ENCODE assay signal across 35 cellular contexts in the genomic region with DNA sequence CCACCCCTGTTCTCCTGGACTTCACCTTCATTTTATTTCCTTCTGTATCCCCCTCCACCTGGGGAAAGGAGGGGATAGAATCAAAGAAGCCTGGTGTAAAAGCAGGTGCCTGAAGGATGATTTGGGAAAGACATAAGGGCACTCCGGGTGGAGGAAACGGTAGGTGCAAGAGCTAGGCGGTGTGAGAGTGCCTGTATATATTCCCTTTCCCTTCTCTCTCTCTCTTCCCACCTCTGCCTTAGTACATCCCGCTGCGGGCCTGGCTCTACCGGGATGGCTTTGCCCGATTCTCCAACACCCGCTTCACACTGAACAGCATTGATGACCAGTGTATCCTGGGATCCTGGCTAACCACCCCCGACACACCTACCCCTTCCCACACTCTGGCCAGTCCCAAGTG. TPM values are rescaled to one million over a fixed set of nuclear protein-coding genes. Genes with fewer than 3 reads are reported as not detected.
"Had no signal": no experiment of that assay in that cellular context is flagged by ENCODE, and none has a peak within 500 bp of the region (broad histone marks: within the 10 kb centered on the region; RNA-seq: fewer than 3 reads in every experiment).

No MANE protein-coding gene starts in this region.

- H3K9ac ChIP-seq: neural progenitor cell had no signal

- H3K27me3 ChIP-seq: ascending aorta, cardiac muscle cell, hepatocyte, neural progenitor cell, tibial nerve had no signal

- H3K4me1 ChIP-seq: ascending aorta, gastroesophageal sphincter, left ventricle myocardium inferior, tibial nerve had no signal

- H3K79me2 ChIP-seq: hepatocyte had no signal

- H3K4me2 ChIP-seq: hepatocyte, neural progenitor cell had no signal

- H3K36me3 ChIP-seq: ascending aorta, cardiac muscle cell, gastroesophageal sphincter, left ventricle myocardium inferior, neural progenitor cell, tibial nerve had no signal

- H3K27ac ChIP-seq: ascending aorta, cardiac muscle cell, gastroesophageal sphincter, hepatocyte, left ventricle myocardium inferior, neural progenitor cell, skin epidermis, tibial nerve, VCaP had no signal

- DNase-seq: activated CD4-positive, alpha-beta T cell treated with anti-CD3 and anti-CD28 coated beads for 48 hours; activated CD4-positive, alpha-beta T cell treated with anti-CD3 and anti-CD28 coated beads, Interleukin-2, amount 50 U/mL, for 48 hours; activated CD8-positive, alpha-beta memory T cell treated with anti-CD3 and anti-CD28 coated beads for 24 hours; activated effector memory CD4-positive, alpha-beta T cell treated with anti-CD3 and anti-CD28 coated beads, Interleukin-2, amount 50 U/mL, for 16 hours; activated naive CD4-positive, alpha-beta T cell treated with anti-CD3 and anti-CD28 coated beads for 36 hours; activated naive CD8-positive, alpha-beta T cell treated with anti-CD3 and anti-CD28 coated beads, Interleukin-2, amount 10 ng/mL, durations not matched to agents 7 days and 5 days; cortex of kidney; effector memory CD8-positive, alpha-beta T cell; islet precursor cell; left ventricle myocardium inferior; mesendoderm; natural killer cell; stimulated activated CD4-positive, alpha-beta T cell treated with anti-CD3 and anti-CD28 coated beads, Interleukin-12 subunit alpha, Interleukin-12 subunit beta, amount 100 ng/mL, for 4 hours; stimulated activated CD4-positive, alpha-beta T cell treated with anti-CD3 and anti-CD28 coated beads, Interleukin-4, amount 100 ng/mL, for 1 hour; T-helper 9 cell had no signal

- H3K4me3 Mint-ChIP-seq: activated naive CD4-positive, alpha-beta T cell treated with anti-CD3 and anti-CD28 coated beads for 36 hours; activated naive CD8-positive, alpha-beta T cell treated with anti-CD3 and anti-CD28 coated beads, Interleukin-2, amount 10 ng/mL, durations not matched to agents 7 days and 5 days; activated T-helper 1 cell treated with anti-CD3 and anti-CD28 coated beads, Interleukin-12 subunit alpha, Interleukin-12 subunit beta, Interleukin-2, Interleukin-4 antibody, amounts not matched to agents 30 ng/mL and 10 ng/mL and 1 ng/mL, durations not matched to agents 14 hours and 24 hours and 36 hours; brain; effector memory CD8-positive, alpha-beta T cell; natural killer cell; neural progenitor cell; stimulated activated effector memory CD8-positive, alpha-beta T cell treated with anti-CD3 and anti-CD28 coated beads, Interleukin-12 subunit alpha, Interleukin-12 subunit beta, amount 100 ng/mL, for 72 hours; T-helper 1 cell treated with Interleukin-12 subunit alpha and Interleukin-12 subunit beta and Interleukin-4 antibody, amounts not matched to agents 30 μg/mL and 1 μg/mL, for 36 hours had no signal

- H3K4me3 ChIP-seq: ascending aorta, cardiac muscle cell, gastroesophageal sphincter, hepatocyte, left ventricle myocardium inferior, lung, neural progenitor cell, skin epidermis, tibial nerve had no signal

- ATAC-seq: activated CD4-positive, CD25-positive, alpha-beta regulatory T cell treated with anti-CD3 and anti-CD28 coated beads, Interleukin-2, amount 50 U/mL, for 24 hours; effector memory CD8-positive, alpha-beta T cell; gastroesophageal sphincter; natural killer cell; sciatic nerve; stimulated activated effector memory CD8-positive, alpha-beta T cell treated with anti-CD3 and anti-CD28 coated beads, Interleukin-12 subunit alpha, Interleukin-12 subunit beta, amount 100 ng/mL, for 72 hours had no signal

- H3K9me3 ChIP-seq: ascending aorta, gastroesophageal sphincter, left ventricle myocardium inferior, tibial nerve had no signal

- H2AFZ ChIP-seq: hepatocyte, neural progenitor cell had no signal

- H3K36me3 Mint-ChIP-seq: activated naive CD8-positive, alpha-beta T cell treated with anti-CD3 and anti-CD28 coated beads, Interleukin-2, amount 10 ng/mL, durations not matched to agents 7 days and 5 days; brain; natural killer cell; neural progenitor cell; stimulated activated effector memory CD8-positive, alpha-beta T cell treated with anti-CD3 and anti-CD28 coated beads, Interleukin-12 subunit alpha, Interleukin-12 subunit beta, amount 100 ng/mL, for 72 hours had no signal

- H3K27ac Mint-ChIP-seq: activated naive CD4-positive, alpha-beta T cell treated with anti-CD3 and anti-CD28 coated beads for 36 hours; activated naive CD8-positive, alpha-beta T cell treated with anti-CD3 and anti-CD28 coated beads, Interleukin-2, amount 10 ng/mL, durations not matched to agents 7 days and 5 days; activated T-helper 1 cell treated with anti-CD3 and anti-CD28 coated beads, Interleukin-12 subunit alpha, Interleukin-12 subunit beta, Interleukin-2, Interleukin-4 antibody, amounts not matched to agents 30 ng/mL and 10 ng/mL and 1 ng/mL, durations not matched to agents 14 hours and 24 hours and 36 hours; brain; effector memory CD8-positive, alpha-beta T cell; natural killer cell; neural progenitor cell; progenitor cell of endocrine pancreas; stimulated activated effector memory CD8-positive, alpha-beta T cell treated with anti-CD3 and anti-CD28 coated beads, Interleukin-12 subunit alpha, Interleukin-12 subunit beta, amount 100 ng/mL, for 72 hours; T-helper 1 cell treated with Interleukin-12 subunit alpha and Interleukin-12 subunit beta and Interleukin-4 antibody, amounts not matched to agents 30 μg/mL and 1 μg/mL, for 36 hours had no signal

- H3K9me3 Mint-ChIP-seq: activated naive CD4-positive, alpha-beta T cell treated with anti-CD3 and anti-CD28 coated beads for 36 hours; activated naive CD8-positive, alpha-beta T cell treated with anti-CD3 and anti-CD28 coated beads, Interleukin-2, amount 10 ng/mL, durations not matched to agents 7 days and 5 days; activated T-helper 1 cell treated with anti-CD3 and anti-CD28 coated beads, Interleukin-12 subunit alpha, Interleukin-12 subunit beta, Interleukin-2, Interleukin-4 antibody, amounts not matched to agents 30 ng/mL and 10 ng/mL and 1 ng/mL, durations not matched to agents 14 hours and 24 hours and 36 hours; effector memory CD8-positive, alpha-beta T cell; natural killer cell; stimulated activated effector memory CD8-positive, alpha-beta T cell treated with anti-CD3 and anti-CD28 coated beads, Interleukin-12 subunit alpha, Interleukin-12 subunit beta, amount 100 ng/mL, for 72 hours; T-helper 1 cell treated with Interleukin-12 subunit alpha and Interleukin-12 subunit beta and Interleukin-4 antibody, amounts not matched to agents 30 μg/mL and 1 μg/mL, for 36 hours had no signal

RNA-seq across cellular contexts. Expression of a gene that starts 42.3 kb away (rescaled TPM):
- total RNA-seq: activated naive CD8-positive, alpha-beta T cell treated with anti-CD3 and anti-CD28 coated beads, Interleukin-2, amount 10 ng/mL, durations not matched to agents 7 days and 5 days; activated T-helper 1 cell treated with anti-CD3 and anti-CD28 coated beads, Interleukin-12 subunit alpha, Interleukin-12 subunit beta, Interleukin-2, Interleukin-4 antibody, amounts not matched to agents 30 ng/mL and 10 ng/mL and 1 ng/mL, durations not matched to agents 14 hours and 24 hours and 36 hours; ascending aorta; fibroblast of lung; fibroblast of villous mesenchyme; left ventricle myocardium inferior; natural killer cell; sciatic nerve; tibial nerve had no signal
- polyA plus RNA-seq: cardiac muscle cell, endothelial cell of umbilical vein, fibroblast of lung, hepatocyte had no signal

RNA-seq across cellular contexts. Expression of a gene that starts 55.2 kb away (rescaled TPM):
- total RNA-seq: activated naive CD4-positive, alpha-beta T cell treated with anti-CD3 and anti-CD28 coated beads for 36 hours; activated naive CD8-positive, alpha-beta T cell treated with anti-CD3 and anti-CD28 coated beads, Interleukin-2, amount 10 ng/mL, durations not matched to agents 7 days and 5 days; activated T-helper 1 cell treated with anti-CD3 and anti-CD28 coated beads, Interleukin-12 subunit alpha, Interleukin-12 subunit beta, Interleukin-2, Interleukin-4 antibody, amounts not matched to agents 30 ng/mL and 10 ng/mL and 1 ng/mL, durations not matched to agents 14 hours and 24 hours and 36 hours; ascending aorta; endothelial cell of umbilical vein; fibroblast of lung; fibroblast of villous mesenchyme; hepatocyte; mononuclear cell; natural killer cell had no signal

RNA-seq across cellular contexts. Expression of a gene that starts 55.3 kb away (rescaled TPM):
- total RNA-seq: activated naive CD4-positive, alpha-beta T cell treated with anti-CD3 and anti-CD28 coated beads for 36 hours; activated naive CD8-positive, alpha-beta T cell treated with anti-CD3 and anti-CD28 coated beads, Interleukin-2, amount 10 ng/mL, durations not matched to agents 7 days and 5 days; activated T-helper 1 cell treated with anti-CD3 and anti-CD28 coated beads, Interleukin-12 subunit alpha, Interleukin-12 subunit beta, Interleukin-2, Interleukin-4 antibody, amounts not matched to agents 30 ng/mL and 10 ng/mL and 1 ng/mL, durations not matched to agents 14 hours and 24 hours and 36 hours; endothelial cell of umbilical vein; fibroblast of lung; fibroblast of villous mesenchyme; mononuclear cell; natural killer cell had no signal
